Comparison of ENCODE assay signal across 10 cellular contexts in the genomic region with DNA sequence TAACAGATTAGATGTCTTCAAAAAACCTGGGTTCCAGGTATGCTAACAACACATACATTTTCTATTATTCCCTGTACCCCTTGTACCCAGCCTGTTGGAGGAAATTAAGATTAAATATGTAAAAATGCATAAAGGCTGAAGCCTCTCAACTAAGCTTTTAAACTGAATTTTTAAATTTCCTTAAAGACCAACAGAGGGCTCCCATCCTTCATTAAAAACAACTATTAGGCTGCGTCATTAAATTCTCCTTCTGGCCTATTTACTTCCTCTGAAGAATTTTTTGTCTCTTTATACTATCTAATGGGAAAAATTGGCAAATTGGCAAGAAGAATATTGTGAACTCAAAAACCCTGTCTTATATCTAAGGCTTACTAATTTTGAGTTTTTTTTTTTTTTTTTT. TPM values are rescaled to one million over a fixed set of nuclear protein-coding genes. Genes with fewer than 3 reads are reported as not detected.
A peak's percentile ranks its signal among the peaks of the same experiment; 100 is the strongest.
DNase-seq lines count a peak whose midpoint lies in the region; ATAC-seq and TF ChIP-seq lines count a peak whose summit lies in the region.
"Had no signal": no experiment of that assay in that cellular context is flagged by ENCODE, and none has a peak within 500 bp of the region (broad histone marks: within the 10 kb centered on the region; RNA-seq: fewer than 3 reads in every experiment).

No MANE protein-coding gene starts in this region.

- H3K9ac ChIP-seq in Karpas-422 (ENCODE audit: low read length) (no peak overlapping the region), mesendoderm (ENCODE audit: low read length) (no peak overlapping the region)

- H3K4me1 ChIP-seq in Karpas-422 (ENCODE audit: low read length) (peaks cover 28% of the 10 kb centered on the region), breast epithelium (no peaks in the 10 kb centered on the region), mesendoderm (ENCODE audit: control insufficient read depth, low read depth, low read length) (no peaks in the 10 kb centered on the region)

- no peaks in the 10 kb centered on the region for H4K20me1 ChIP-seq in Karpas-422 (ENCODE audit: insufficient read depth, low read depth, low read length)

- H2BK5ac ChIP-seq in mesendoderm (ENCODE audit: low read length), result no peak overlapping the region

- no peak overlapping the region for H3K23ac ChIP-seq in mesendoderm (ENCODE audit: low read length)

- H4K8ac ChIP-seq in mesendoderm (ENCODE audit: low read depth, low read length), result no peak overlapping the region

- DNase-seq in BJ (ENCODE audit: low read depth), result no peak
- DNase-seq in Karpas-422, result peak; percentile 68
- no peak for DNase-seq in breast epithelium (ENCODE audit: low spot score in 2 of 2)
- peak; percentile 12 for DNase-seq in mesendoderm
- no peak for DNase-seq in AG20443 (ENCODE audit: low spot score)
- DNase-seq in substantia nigra (lab: John Stamatoyannopoulos, UW), result no peak
- DNase-seq: activated naive CD8-positive, alpha-beta T cell treated with anti-CD3 and anti-CD28 coated beads, Interleukin-2, amount 10 ng/mL, durations not matched to agents 7 days and 5 days; MG63 had no signal

- no peak for TF ChIP-seq POLR2A in breast epithelium (IDR thresholded peaks at IDR 0.05)

- H3K4me3 ChIP-seq in BJ (ENCODE audit: low read depth, low read length), result no peak overlapping the region
- no peak overlapping the region for H3K4me3 ChIP-seq in Karpas-422 (ENCODE audit: low read length)
- H3K4me3 ChIP-seq in breast epithelium, result no peak overlapping the region
- no peak overlapping the region for H3K4me3 ChIP-seq in mesendoderm (ENCODE audit: low read length)
- H3K4me3 ChIP-seq: MG63 had no signal

- H3K56ac ChIP-seq in mesendoderm (ENCODE audit: low read length), result no peak overlapping the region

- intact Hi-C loops in breast epithelium (cut with DNase I; ENCODE audit: low total_unique reads), result no loop called here

- no peak overlapping the region for H3K18ac ChIP-seq in mesendoderm (ENCODE audit: low read length)

- no peak overlapping the region for H2AK5ac ChIP-seq in mesendoderm (ENCODE audit: low read length)

- WGBS in mesendoderm (ENCODE audit: extremely low coverage, insufficient coverage, low lambda C conversion rate), result no CpG with 5 or more reads among the region's 1 CpG

- no peak overlapping the region for H2BK120ac ChIP-seq in mesendoderm (ENCODE audit: low read depth, low read length)

- no peak overlapping the region for H3K4me2 ChIP-seq in Karpas-422 (ENCODE audit: low read depth, low read length, poor library complexity, severe bottlenecking)
- no peak overlapping the region for H3K4me2 ChIP-seq in mesendoderm (ENCODE audit: low read length)

- no peak for ATAC-seq in HG02981 (IDR thresholded peaks at IDR 0.05; ENCODE audit: unreplicated experiment)
- ATAC-seq in HG02678 (IDR thresholded peaks at IDR 0.05; ENCODE audit: unreplicated experiment), result no peak

- peaks cover 5% of the 10 kb centered on the region; the same call in 1 of the 2 replicates for H3K79me2 ChIP-seq in Karpas-422 (ENCODE audit: low read length)
- no peaks in the 10 kb centered on the region for H3K79me2 ChIP-seq in mesendoderm (ENCODE audit: control insufficient read depth, insufficient read depth, low read length)

- no peaks in the 10 kb centered on the region for H3K27me3 ChIP-seq in BJ (ENCODE audit: control insufficient read depth, insufficient read depth, low read length)
- H3K27me3 ChIP-seq in Karpas-422 (ENCODE audit: low read length), result no peaks in the 10 kb centered on the region
- H3K27me3 ChIP-seq in breast epithelium, result no peaks in the 10 kb centered on the region
- no peaks in the 10 kb centered on the region for H3K27me3 ChIP-seq in mesendoderm (ENCODE audit: insufficient read depth, low read length, poor library complexity)
- H3K27me3 ChIP-seq: MG63 had no signal

- CTCF ChIA-PET in BJ (lab: Yijun Ruan, JAX), result interaction anchor here (0.6 to 2.4 kb wide), 5 partner anchors 33 to 121 kb away, joined by 3 to 12 read pairs (median 4); a partner anchor contains a TSS

- no peak overlapping the region for H3K27ac ChIP-seq in Karpas-422 (ENCODE audit: low read length)
- H3K27ac ChIP-seq in breast epithelium, result no peak overlapping the region
- no peak overlapping the region for H3K27ac ChIP-seq in mesendoderm (ENCODE audit: low read depth, low read length)
- no peak overlapping the region for H3K27ac ChIP-seq in substantia nigra (ENCODE audit: low read depth, low read length, poor library complexity, severe bottlenecking)

- no peaks in the 10 kb centered on the region for H3K79me1 ChIP-seq in mesendoderm (ENCODE audit: low read length)

- H3K36me3 ChIP-seq in BJ (ENCODE audit: control insufficient read depth, insufficient read depth, low read length) (peaks cover 2% of the 10 kb centered on the region), Karpas-422 (ENCODE audit: insufficient read depth, low read length) (peaks cover 44% of the 10 kb centered on the region), breast epithelium (no peaks in the 10 kb centered on the region), mesendoderm (ENCODE audit: control insufficient read depth, insufficient read depth, low read length) (peaks cover 1% of the 10 kb centered on the region)

- no peak overlapping the region for H2BK15ac ChIP-seq in mesendoderm (replicated peaks; ENCODE audit: low read depth)

- peak; percentile 37 for TF ChIP-seq CTCF in BJ (IDR thresholded peaks at IDR 0.05; ENCODE audit: insufficient read depth, low read depth, low read length)
- TF ChIP-seq CTCF in breast epithelium (IDR thresholded peaks at IDR 0.05), result peak in 2 of 3 donors; percentile 19 to 33

- H4K5ac ChIP-seq in mesendoderm (ENCODE audit: low read length), result no peak overlapping the region

- POLR2A ChIA-PET in BJ (lab: Charles Lee), result no interaction called here

- H3K9me2 ChIP-seq in Karpas-422 (replicated peaks; ENCODE audit: insufficient read depth, low read length), result no peaks in the 10 kb centered on the region

- H2AFZ ChIP-seq in Karpas-422 (ENCODE audit: low read length), result no peak overlapping the region

- no peaks in the 10 kb centered on the region for H3K9me3 ChIP-seq in Karpas-422 (ENCODE audit: low read length)
- H3K9me3 ChIP-seq in breast epithelium, result no peaks in the 10 kb centered on the region
- H3K9me3 ChIP-seq: MG63 had no signal

- no peak overlapping the region for H3K4ac ChIP-seq in mesendoderm (ENCODE audit: low read depth, low read length)

RNA-seq across cellular contexts. Expression of a gene that starts 21.8 kb away (rescaled TPM):
- polyA plus RNA-seq in BJ (2011; rRNA removed), result 10.3 and 20.0 TPM in 2 replicates
- 12.7 and 15.4 TPM in 2 replicates for polyA minus RNA-seq in BJ (2011; rRNA and poly(A)+ RNA removed)
- total RNA-seq in Karpas-422 (2014; rRNA removed; shearing (Covaris generic); ENCODE audit: low replicate concordance), result 20.1 and 44.5 TPM in 2 replicates
- 10 to 100 TPM; 14.4 to 36.1 (median 30.2) TPM for total RNA-seq in breast epithelium
- polyA plus RNA-seq in mesendoderm (2013, experiment 1 of 2), result 18.3 TPM
- polyA plus RNA-seq in mesendoderm (2013, experiment 2 of 2), result 18.3 TPM

RNA-seq across cellular contexts. Expression of a gene that starts 35.1 kb away (rescaled TPM):
- 43.4 and 45.9 TPM in 2 replicates for polyA plus RNA-seq in BJ (2011; rRNA removed)
- 32.9 and 48.6 TPM in 2 replicates for polyA minus RNA-seq in BJ (2011; rRNA and poly(A)+ RNA removed)
- 71.4 and 96.7 TPM in 2 replicates for total RNA-seq in Karpas-422 (2014; rRNA removed; shearing (Covaris generic); ENCODE audit: low replicate concordance)
- 10 to 100 TPM; 19.0 to 40.0 (median 31.8) TPM for total RNA-seq in breast epithelium
- 21.3 TPM for polyA plus RNA-seq in mesendoderm (2013, experiment 1 of 2)
- 22.1 TPM for polyA plus RNA-seq in mesendoderm (2013, experiment 2 of 2)

Comparison
In these comparisons a context has a peak if more than half of its experiments do, and no peak if none do; other contexts are left out.
1. DNase-seq: peak in Karpas-422 (single experiment) and mesendoderm (single experiment); none in BJ (single experiment), breast epithelium (0 of 2), AG20443 (single experiment) and substantia nigra (0 of 49).